9 cellular contexts compared by ENCODE assay signal in genomic region chr20:45337367-45338120, GRCh38. TPM values are rescaled to one million over a fixed set of nuclear protein-coding genes. Genes with fewer than 3 reads are reported as not detected.
A peak's percentile ranks its signal among the peaks of the same experiment; 100 is the strongest.
DNase-seq lines count a peak whose midpoint lies in the region; ATAC-seq and TF ChIP-seq lines count a peak whose summit lies in the region.
"Had no signal": no experiment of that assay in that cellular context is flagged by ENCODE, and none has a peak within 500 bp of the region (broad histone marks: within the 10 kb centered on the region; RNA-seq: fewer than 3 reads in every experiment).

No MANE protein-coding gene starts in this region.

- H3K36me3 ChIP-seq in ACC112 (ENCODE audit: insufficient read depth, low read length) (peaks cover 28% of the 10 kb centered on the region; the same call in 1 of the 2 replicates), Panc1 (ENCODE audit: control insufficient read depth, insufficient read depth, low read length) (no peaks in the 10 kb centered on the region; the same call in 1 of the 2 replicates), esophagus (ENCODE audit: control insufficient read depth in 2 of 2, insufficient read depth in 2 of 2, low read length in 1 of 2) (peaks cover 12 to 21% of the 10 kb centered on the region in 2 donors), mucosa of stomach (ENCODE audit: control insufficient read depth, insufficient read depth, low read length) (peaks cover 14% of the 10 kb centered on the region)

- H3K27ac ChIP-seq in ACC112 (ENCODE audit: low read depth, low read length) (peak overlapping the region; percentile 94), Panc1 (ENCODE audit: low read length) (peak overlapping the region; percentile 88), esophagus (ENCODE audit: low read depth in 2 of 2, low read length in 1 of 2) (peak overlapping the region; percentile 83 to 98)
- H3K27ac ChIP-seq: BLaER1 treated with 17β-estradiol and CSF1 and Interleukin-3, amounts not matched to agents 10 nM and 100 nM had no signal

- CTCF ChIA-PET in Panc1 (lab: Charles Lee), result interaction anchor here (0.6 to 1.5 kb wide), 4 partner anchors 10 to 99 kb away, joined by 3 to 6 read pairs (median 4); no protein-coding TSS in a partner anchor

- H3K79me2 ChIP-seq in ACC112 (ENCODE audit: control insufficient read depth, insufficient read depth, low read length, unreplicated experiment), result peaks cover 70% of the 10 kb centered on the region

- H3K27me3 ChIP-seq in ACC112 (ENCODE audit: insufficient read depth, low read length), result no peaks in the 10 kb centered on the region
- no peaks in the 10 kb centered on the region for H3K27me3 ChIP-seq in Panc1 (ENCODE audit: control insufficient read depth, insufficient read depth, low read length)
- H3K27me3 ChIP-seq in esophagus (ENCODE audit: control insufficient read depth in 1 of 2, insufficient read depth in 2 of 2, low read length in 2 of 2), result no peaks in the 10 kb centered on the region
- H3K27me3 ChIP-seq in mucosa of stomach (ENCODE audit: control insufficient read depth, insufficient read depth, low read length), result no peaks in the 10 kb centered on the region
- H3K27me3 ChIP-seq: BLaER1 treated with 17β-estradiol and CSF1 and Interleukin-3, amounts not matched to agents 10 nM and 100 nM had no signal

- no peak overlapping the region for H2AFZ ChIP-seq in ACC112 (ENCODE audit: low read length, unreplicated experiment)

- no peak overlapping the region for H3K4me3 Mint-ChIP-seq in activated naive CD8-positive, alpha-beta T cell treated with anti-CD3 and anti-CD28 coated beads, Interleukin-2, amount 50 U/mL, for 24 hours

- no peak for DNase-seq in Panc1 (ENCODE audit: low read depth, low spot score)
- no peak for DNase-seq in activated naive CD8-positive, alpha-beta T cell treated with anti-CD3 and anti-CD28 coated beads, Interleukin-2, amount 50 U/mL, for 24 hours
- DNase-seq in occipital lobe (lab: John Stamatoyannopoulos, UW), result no peak

- ATAC-seq in Panc1, result peak; percentile 37
- ATAC-seq in activated naive CD8-positive, alpha-beta T cell treated with anti-CD3 and anti-CD28 coated beads, Interleukin-2, amount 50 U/mL, for 24 hours, result no peak
- no peak for ATAC-seq in HG02970 (IDR thresholded peaks at IDR 0.05; ENCODE audit: low FRiP score, unreplicated experiment)
- no peak for ATAC-seq in HG02885 (IDR thresholded peaks at IDR 0.05; ENCODE audit: poor library complexity, unreplicated experiment)

- TF ChIP-seq CTCF in Panc1 (IDR thresholded peaks at IDR 0.05), result no peak

- peaks cover 35% of the 10 kb centered on the region for H3K36me3 Mint-ChIP-seq in activated naive CD8-positive, alpha-beta T cell treated with anti-CD3 and anti-CD28 coated beads, Interleukin-2, amount 50 U/mL, for 24 hours (ENCODE audit: low read depth)

- POLR2A ChIA-PET in Panc1 (lab: Charles Lee), result no interaction called here

- H3K27ac Mint-ChIP-seq in activated naive CD8-positive, alpha-beta T cell treated with anti-CD3 and anti-CD28 coated beads, Interleukin-2, amount 50 U/mL, for 24 hours, result no peak overlapping the region

- WGBS in esophagus, 2 donors, result 31 to 35% methylated on average over 15 of the region's 15 CpGs

- intact Hi-C loops in Panc1 (cut with micrococcal nuclease; ENCODE audit: unreplicated experiment), result no loop called here

- H3K27me3 Mint-ChIP-seq in activated naive CD8-positive, alpha-beta T cell treated with anti-CD3 and anti-CD28 coated beads, Interleukin-2, amount 50 U/mL, for 24 hours, result no peaks in the 10 kb centered on the region

- BruUV-seq in Panc1 (replicated peaks; lab: Mats Ljungman, UMichigan), result no TSS peak

- H3K4me1 Mint-ChIP-seq in activated naive CD8-positive, alpha-beta T cell treated with anti-CD3 and anti-CD28 coated beads, Interleukin-2, amount 50 U/mL, for 24 hours, result peaks cover 7% of the 10 kb centered on the region

- H3K9ac ChIP-seq in mucosa of stomach (ENCODE audit: low read length), result peak overlapping the region; percentile 68

- peaks cover 65% of the 10 kb centered on the region for H3K4me1 ChIP-seq in ACC112 (ENCODE audit: control insufficient read depth, insufficient read depth, low read length, unreplicated experiment)
- H3K4me1 ChIP-seq in Panc1 (ENCODE audit: control insufficient read depth, insufficient read depth, low read length), result peaks cover 70% of the 10 kb centered on the region
- peaks cover 15 to 43% of the 10 kb centered on the region in 2 donors for H3K4me1 ChIP-seq in esophagus (ENCODE audit: control insufficient read depth in 2 of 2, insufficient read depth in 2 of 2, low read length in 1 of 2)
- peaks cover 71% of the 10 kb centered on the region for H3K4me1 ChIP-seq in mucosa of stomach (ENCODE audit: control insufficient read depth, insufficient read depth, low read length)

- in situ Hi-C loops in Panc1 (cut with HindIII; ENCODE audit: low pct_unique_long_range_greater_than_20kb, low sequenced_read_pairs), result no loop called here

- H3K9me3 ChIP-seq in Panc1 (ENCODE audit: control insufficient read depth, insufficient read depth, low read depth, low read length) (no peaks in the 10 kb centered on the region), esophagus (ENCODE audit: control insufficient read depth in 2 of 2, insufficient read depth in 1 of 2, low read depth in 1 of 2, low read length in 1 of 2) (no peaks in the 10 kb centered on the region), mucosa of stomach (ENCODE audit: control insufficient read depth, low read length) (no peaks in the 10 kb centered on the region)
- H3K9me3 ChIP-seq: BLaER1 treated with 17β-estradiol and CSF1 and Interleukin-3, amounts not matched to agents 10 nM and 100 nM had no signal

- H3K4me3 ChIP-seq in ACC112 (ENCODE audit: low read depth, low read length) (peak overlapping the region; percentile 12; the same call in 1 of the 2 replicates), Panc1 (ENCODE audit: low read depth in 2 of 2, low read length in 2 of 2) (peak overlapping the region in 1 of 2 experiments; percentile 25; a peak in 2 of 4 replicates), esophagus (ENCODE audit: low read depth in 1 of 2, low read length in 2 of 2) (no peak overlapping the region), mucosa of stomach (ENCODE audit: low read length) (peak overlapping the region; percentile 28)
- H3K4me3 ChIP-seq: BLaER1 treated with 17β-estradiol and CSF1 and Interleukin-3, amounts not matched to agents 10 nM and 100 nM had no signal

- H3K9me3 Mint-ChIP-seq in activated naive CD8-positive, alpha-beta T cell treated with anti-CD3 and anti-CD28 coated beads, Interleukin-2, amount 50 U/mL, for 24 hours, result no peaks in the 10 kb centered on the region

RNA-seq across cellular contexts. Expression of gene SDC4, which starts 10.7 kb away (rescaled TPM):
- total RNA-seq in Panc1 (2021; ENCODE audit: unreplicated experiment) (93.3 TPM), occipital lobe (1.9 TPM)
- 63.5 TPM for polyA plus RNA-seq in Panc1 (2012; ENCODE audit: insufficient read length)
- polyA plus RNA-seq in esophagus, result 10 to 100 TPM; 49.4 to 64.6 TPM

RNA-seq across cellular contexts. Expression of gene SYS1, which starts 25.4 kb away (rescaled TPM):
- total RNA-seq in Panc1 (2021; ENCODE audit: unreplicated experiment) (29.1 TPM), occipital lobe (23.4 TPM)
- 38.8 TPM for polyA plus RNA-seq in Panc1 (2012; ENCODE audit: insufficient read length)
- 10 to 100 TPM in 1 of 2 donors, 1 to 10 TPM in 1; 8.4 to 16.5 TPM for polyA plus RNA-seq in esophagus

RNA-seq across cellular contexts. Expression of gene MATN4, which starts 29.4 kb away (rescaled TPM):
- total RNA-seq in Panc1 (2021; ENCODE audit: unreplicated experiment), result 0.15 TPM
- 0.31 TPM for polyA plus RNA-seq in Panc1 (2012; ENCODE audit: insufficient read length)
- under 1 TPM; 0.08 TPM for polyA plus RNA-seq in esophagus
- not detected for total RNA-seq in occipital lobe

RNA-seq across cellular contexts. Expression of gene RBPJL, which starts 30.9 kb away (rescaled TPM):
- total RNA-seq in Panc1 (2021; ENCODE audit: unreplicated experiment) (0.18 TPM), occipital lobe (not detected)
- not detected for polyA plus RNA-seq in Panc1 (2012; ENCODE audit: insufficient read length)
- under 1 TPM; 0.04 TPM for polyA plus RNA-seq in esophagus

RNA-seq across cellular contexts. Expression of gene TP53TG5, which starts 40.6 kb away (rescaled TPM):
- total RNA-seq in Panc1 (2021; ENCODE audit: unreplicated experiment) (not detected), occipital lobe (not detected)
- 0.80 TPM for polyA plus RNA-seq in Panc1 (2012; ENCODE audit: insufficient read length)
- under 1 TPM in 1 of 2 donors, not detected in 1; 0.13 TPM for polyA plus RNA-seq in esophagus

Comparison
In these comparisons a context has a peak if more than half of its experiments do, and no peak if none do; other contexts are left out.
1. H3K4me3 ChIP-seq: peak in ACC112 (single experiment) and mucosa of stomach (single experiment); none in esophagus (0 of 2).
2. RNA of gene SDC4, which starts 10.7 kb away (total RNA-seq): 93.3 TPM in Panc1 (single experiment); 1.9 TPM in occipital lobe (single experiment); every median in the first group is over 10 times any median in the second.
3. Peak in every context shown above with its lines, with median percentiles within 50 percentile points of each other: H3K27ac ChIP-seq.